In the genomic region with DNA sequence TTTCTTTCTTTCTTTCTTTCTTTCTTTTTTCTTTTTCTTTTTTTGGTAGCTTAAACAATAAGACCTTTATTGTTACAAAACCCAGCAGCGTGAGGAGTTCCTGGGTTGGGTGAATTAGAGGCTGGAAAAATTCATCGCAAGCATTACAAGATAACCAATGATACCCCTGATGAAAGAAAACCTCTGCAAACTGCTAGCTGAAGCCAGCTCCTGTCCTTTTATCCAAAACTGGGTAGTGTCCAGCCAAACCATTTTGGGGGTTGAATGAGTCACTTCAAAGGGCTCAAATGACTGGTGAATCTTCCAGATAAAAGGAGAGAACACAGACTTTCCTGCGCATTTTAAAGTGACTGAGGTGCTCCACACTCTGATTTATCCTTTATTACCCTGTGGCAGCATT, we compare ENCODE assay signal across 28 cellular contexts. TPM values are rescaled to one million over a fixed set of nuclear protein-coding genes. Genes with fewer than 3 reads are reported as not detected.
DNase-seq lines count a peak whose midpoint lies in the region; ATAC-seq and TF ChIP-seq lines count a peak whose summit lies in the region.
"Had no signal": no experiment of that assay in that cellular context is flagged by ENCODE, and none has a peak within 500 bp of the region (broad histone marks: within the 10 kb centered on the region; RNA-seq: fewer than 3 reads in every experiment).

No MANE protein-coding gene starts in this region.

- peak overlapping the region in 2 of 3 experiments; percentile 2 for H3K27ac Mint-ChIP-seq in nephron
- H3K27ac Mint-ChIP-seq: activated CD4-positive, alpha-beta T cell treated with anti-CD3 and anti-CD28 coated beads for 36 hours; activated naive CD4-positive, alpha-beta T cell treated with anti-CD3 and anti-CD28 coated beads, Interleukin-2, amount 50 U/mL, for 24 hours; T-helper 2 cell treated with Interferon-gamma antibody and Interleukin-4, amounts not matched to agents 5 μg/mL and 100 μg/mL, for 36 hours; type B pancreatic cell had no signal

- ATAC-seq in IMR-90 (ENCODE audit: low read depth): no peak
- ATAC-seq in GM21390 (IDR thresholded peaks at IDR 0.05; ENCODE audit: unreplicated experiment): no peak
- ATAC-seq: activated CD4-positive, alpha-beta T cell treated with anti-CD3 and anti-CD28 coated beads for 36 hours; activated CD8-positive, alpha-beta T cell treated with anti-CD3 and anti-CD28 coated beads for 36 hours; left colon had no signal

- H4K91ac ChIP-seq in IMR-90 (ENCODE audit: insufficient read depth, low read depth, low read length): no peak overlapping the region

- no peak overlapping the region for H4K8ac ChIP-seq in IMR-90 (ENCODE audit: low read depth in 2 of 2, low read length in 2 of 2)

- H3K9me1 ChIP-seq in IMR-90 (ENCODE audit: insufficient read depth, low read length): no peaks in the 10 kb centered on the region; the same call in 1 of the 2 replicates

- WGBS in IMR-90 (ENCODE audit: extremely low coverage in 2 of 2, insufficient read length in 1 of 2), 2 experiments: no CpG with 5 or more reads among the region's 3 CpGs
- 88 to 90% methylated on average over 3 of the region's 3 CpGs for WGBS in thyroid gland, 2 donors

- no peak overlapping the region for H2AK5ac ChIP-seq in IMR-90 (ENCODE audit: low read depth, low read length)

- no peak overlapping the region for H3K4me2 ChIP-seq in IMR-90 (ENCODE audit: low read depth, low read length)
- H3K4me2 ChIP-seq: KMS-11 had no signal

- peak; percentile 4 for DNase-seq in AG08395 (ENCODE audit: low spot score)
- DNase-seq in IMR-90: peak; percentile 4
- DNase-seq in astrocyte of the hippocampus (ENCODE audit: low read depth, low spot score): peak; percentile 5
- no peak for DNase-seq in SIG-M5 treated with dmso at 0.1 percent for 504 hours (lab: John Stamatoyannopoulos, UW; ENCODE audit: unreplicated experiment)
- DNase-seq in thyroid gland: no peak
- no peak for DNase-seq in NCI-H526 (lab: John Stamatoyannopoulos, UW)
- DNase-seq: 8988T; activated CD4-positive, alpha-beta T cell treated with anti-CD3 and anti-CD28 coated beads for 36 hours; activated CD8-positive, alpha-beta memory T cell treated with anti-CD3 and anti-CD28 coated beads, Interleukin-2, amount 50 U/mL, for 48 hours; activated CD8-positive, alpha-beta T cell treated with anti-CD3 and anti-CD28 coated beads for 36 hours; amygdala; Calu3; DMS79 treated with DMSO at 0.1 percent for 48 hours; GDM1; hippocampal formation; left colon; MM.1S; NCI-H1105 treated with DMSO at 0.1 percent for 48 hours; NCI-H1930; NCI-H526 treated with DMSO at 0.1 percent for 48 hours; Right ventricle myocardium superior; stimulated activated CD4-positive, alpha-beta T cell treated with anti-CD3 and anti-CD28 coated beads, Interleukin-4, amount 100 ng/mL, for 24 hours had no signal

- H3K14ac ChIP-seq in IMR-90 (replicated peaks; ENCODE audit: low read depth, low read length): no peak overlapping the region

- H2BK5ac ChIP-seq in IMR-90 (ENCODE audit: low read depth, low read length, poor library complexity, severe bottlenecking): no peak overlapping the region

- no peaks in the 10 kb centered on the region for H3K79me1 ChIP-seq in IMR-90 (ENCODE audit: low read depth in 1 of 2, low read length in 2 of 2)

- H3K23ac ChIP-seq in IMR-90 (ENCODE audit: low read depth, low read length): no peak overlapping the region

- H2AK9ac ChIP-seq in IMR-90 (replicated peaks; ENCODE audit: low read depth, low read length, poor library complexity): no peak overlapping the region

- CTCF ChIA-PET in IMR-90 (lab: Yijun Ruan, JAX): interaction anchor here (0.6 to 1.5 kb wide), 4 partner anchors 9 to 166 kb away, joined by 3 to 6 read pairs (median 4); no protein-coding TSS in a partner anchor

- POLR2A ChIA-PET in IMR-90 (lab: Charles Lee; ENCODE audit: unreplicated experiment): no interaction called here

- no peak overlapping the region for H2AFZ ChIP-seq in IMR-90 (replicated peaks; ENCODE audit: low read length, poor library complexity)

- H3K4me3 ChIP-seq in IMR-90 (ENCODE audit: insufficient read depth, low read depth, low read length) (no peak overlapping the region), thyroid gland (replicated peaks in 1 of 3) (no peak overlapping the region)

- peaks cover 28% of the 10 kb centered on the region for H3K36me3 Mint-ChIP-seq in nephron (ENCODE audit: low read depth)

- H2BK15ac ChIP-seq in IMR-90 (ENCODE audit: low read depth, low read length): no peak overlapping the region

- no peak overlapping the region for H2BK120ac ChIP-seq in IMR-90 (ENCODE audit: low read depth, low read length)

- no peak overlapping the region for H3K18ac ChIP-seq in IMR-90 (ENCODE audit: low read depth, low read length)

- no peak overlapping the region for H2BK20ac ChIP-seq in IMR-90 (ENCODE audit: low read depth, low read length)

- no peak for TF ChIP-seq POLR2A in IMR-90 (IDR thresholded peaks at IDR 0.05; ENCODE audit: low read depth, low read length)
- no peak for TF ChIP-seq POLR2A in thyroid gland (IDR thresholded peaks at IDR 0.05)

- H3K56ac ChIP-seq in IMR-90 (ENCODE audit: extremely low read depth, insufficient read depth, low read length): no peak overlapping the region

- H3K4me3 Mint-ChIP-seq in nephron: no peak overlapping the region
- H3K4me3 Mint-ChIP-seq: activated CD4-positive, alpha-beta T cell treated with anti-CD3 and anti-CD28 coated beads for 36 hours; activated CD8-positive, alpha-beta T cell treated with anti-CD3 and anti-CD28 coated beads for 36 hours; activated naive CD4-positive, alpha-beta T cell treated with anti-CD3 and anti-CD28 coated beads, Interleukin-2, amount 50 U/mL, for 24 hours; T-helper 2 cell treated with Interferon-gamma antibody and Interleukin-4, amounts not matched to agents 5 μg/mL and 100 μg/mL, for 36 hours; type B pancreatic cell had no signal

- H3K9me3 Mint-ChIP-seq in nephron: no peaks in the 10 kb centered on the region
- H3K9me3 Mint-ChIP-seq: activated CD8-positive, alpha-beta T cell treated with anti-CD3 and anti-CD28 coated beads for 36 hours; activated naive CD4-positive, alpha-beta T cell treated with anti-CD3 and anti-CD28 coated beads, Interleukin-2, amount 50 U/mL, for 24 hours; T-helper 2 cell treated with Interferon-gamma antibody and Interleukin-4, amounts not matched to agents 5 μg/mL and 100 μg/mL, for 36 hours; type B pancreatic cell had no signal

- H3K4me1 ChIP-seq in IMR-90 (ENCODE audit: control insufficient read depth, insufficient read depth, low read length) (peaks cover 3% of the 10 kb centered on the region), thyroid gland (peaks cover 0 to 4% of the 10 kb centered on the region in 2 donors)

- no peaks in the 10 kb centered on the region for H4K20me1 ChIP-seq in IMR-90 (ENCODE audit: insufficient read depth, low read length)

- no peak for TF ChIP-seq RAD21 in IMR-90 (IDR thresholded peaks at IDR 0.05; ENCODE audit: low read length)

- H3K9ac ChIP-seq in IMR-90 (ENCODE audit: low read depth, low read length): no peak overlapping the region
- H3K9ac ChIP-seq: KMS-11 had no signal

- intact Hi-C loops in IMR-90 (cut with micrococcal nuclease) (loop anchor here (5.0 kb wide), 1 partner anchor 80 kb away; no protein-coding TSS in a partner anchor), thyroid gland (cut with DNase I) (no loop called here)

- H3K4me1 Mint-ChIP-seq in nephron: peaks cover 8% of the 10 kb centered on the region

- H3K4ac ChIP-seq in IMR-90 (ENCODE audit: low read depth, low read length): no peak overlapping the region

- no peak overlapping the region for H3K27ac ChIP-seq in IMR-90 (ENCODE audit: insufficient read depth, low read length)
- H3K27ac ChIP-seq in thyroid gland: no peak overlapping the region
- H3K27ac ChIP-seq: KMS-11 had no signal

- H3K27me3 ChIP-seq in IMR-90 (ENCODE audit: control insufficient read depth, insufficient read depth, low read length) (no peaks in the 10 kb centered on the region), thyroid gland (no peaks in the 10 kb centered on the region)

- no peaks in the 10 kb centered on the region for H3K9me3 ChIP-seq in IMR-90 (ENCODE audit: control insufficient read depth, insufficient read depth, low read length)
- no peaks in the 10 kb centered on the region for H3K9me3 ChIP-seq in thyroid gland

- TF ChIP-seq CTCF in IMR-90 (conservative IDR thresholded peaks at IDR 0.05; ENCODE audit: low read depth, low read length) (no peak), nephron (IDR thresholded peaks at IDR 0.05; ENCODE audit: unreplicated experiment in 3 of 3) (no peak), thyroid gland (IDR thresholded peaks at IDR 0.05) (no peak)

- no TSS peak for BruUV-seq in IMR-90 (replicated peaks; lab: Mats Ljungman, UMichigan)

- no peak overlapping the region for H4K5ac ChIP-seq in IMR-90 (ENCODE audit: low read depth, low read length)

- no peaks in the 10 kb centered on the region for H3K27me3 Mint-ChIP-seq in nephron (ENCODE audit: low read depth)
- H3K27me3 Mint-ChIP-seq: activated CD4-positive, alpha-beta T cell treated with anti-CD3 and anti-CD28 coated beads for 36 hours; activated CD8-positive, alpha-beta T cell treated with anti-CD3 and anti-CD28 coated beads for 36 hours; activated naive CD4-positive, alpha-beta T cell treated with anti-CD3 and anti-CD28 coated beads, Interleukin-2, amount 50 U/mL, for 24 hours; type B pancreatic cell had no signal

- peaks cover 14% of the 10 kb centered on the region for H3K36me3 ChIP-seq in IMR-90 (ENCODE audit: control insufficient read depth, insufficient read depth, low read length)
- H3K36me3 ChIP-seq in thyroid gland: peaks cover 12 to 24% of the 10 kb centered on the region in 2 donors

- dilution Hi-C loops in IMR-90 (cut with HindIII; ENCODE audit: low sequenced_read_pairs, unreplicated experiment): no loop called here

- in situ Hi-C loops in IMR-90 (cut with MboI; ENCODE audit: low sequenced_read_pairs): no loop called here

TF ChIP-seq in IMR-90, 13 proteins besides CTCF, POLR2A, EP300 and RAD21 (continues in another document):
- TF ChIP-seq NFE2L2 (IDR thresholded peaks at IDR 0.05; ENCODE audit: low read depth, low read length) (no peak), CEBPB (IDR thresholded peaks at IDR 0.05; ENCODE audit: low read depth, low read length) (no peak)

RNA-seq across cellular contexts. Expression of a gene that starts 32.6 kb away (rescaled TPM):
- total RNA-seq in IMR-90 (2012; rRNA removed) (36.4 and 55.8 TPM in 2 replicates), thyroid gland (10 to 100 TPM; 58.3 to 78.1 (median 65.2) TPM)
- 4.5 and 5.0 TPM in 2 replicates for polyA plus RNA-seq in IMR-90 (2012; rRNA removed)
- polyA plus RNA-seq in IMR-90 (2012; cell fraction: cytosol; rRNA removed): 0.68 and 1.4 TPM in 2 replicates
- polyA plus RNA-seq in IMR-90 (2012; cell fraction: nucleus; rRNA removed; ENCODE audit: low replicate concordance): 1.5 and 15.4 TPM in 2 replicates

RNA-seq across cellular contexts. Expression of a gene that starts 39.9 kb away (rescaled TPM):
- total RNA-seq in IMR-90 (2012; rRNA removed) (36.7 and 64.5 TPM in 2 replicates), thyroid gland (100 to 1,000 TPM in 3 of 4 donors, 10 to 100 TPM in 1; 91.1 to 116 (median 104) TPM)
- 17.8 and 20.7 TPM in 2 replicates for polyA plus RNA-seq in IMR-90 (2012; rRNA removed)
- polyA plus RNA-seq in IMR-90 (2012; cell fraction: cytosol; rRNA removed): 6.5 and 7.6 TPM in 2 replicates
- polyA plus RNA-seq in IMR-90 (2012; cell fraction: nucleus; rRNA removed; ENCODE audit: low replicate concordance): 2.7 and 13.1 TPM in 2 replicates

RNA-seq across cellular contexts. Expression of a gene that starts 44.4 kb away (rescaled TPM):
- total RNA-seq in IMR-90 (2012; rRNA removed): 85.0 and 109 TPM in 2 replicates
- 17.3 and 20.7 TPM in 2 replicates for polyA plus RNA-seq in IMR-90 (2012; rRNA removed)
- polyA plus RNA-seq in IMR-90 (2012; cell fraction: cytosol; rRNA removed): 4.4 and 7.3 TPM in 2 replicates
- 2.2 and 10.1 TPM in 2 replicates for polyA plus RNA-seq in IMR-90 (2012; cell fraction: nucleus; rRNA removed; ENCODE audit: low replicate concordance)
- total RNA-seq in thyroid gland: 100 to 1,000 TPM in 2 of 4 donors, 10 to 100 TPM in 2; 70.1 to 115 (median 86.9) TPM

Comparison
In these comparisons a context has a peak if more than half of its experiments do, and no peak if none do; other contexts are left out.
1. DNase-seq: peak in AG08395 (single experiment), IMR-90 (single experiment) and astrocyte of the hippocampus (single experiment); none in SIG-M5 treated with dmso at 0.1 percent for 504 hours (single experiment), thyroid gland (0 of 2) and NCI-H526 (0 of 2).